In the genomic region with DNA sequence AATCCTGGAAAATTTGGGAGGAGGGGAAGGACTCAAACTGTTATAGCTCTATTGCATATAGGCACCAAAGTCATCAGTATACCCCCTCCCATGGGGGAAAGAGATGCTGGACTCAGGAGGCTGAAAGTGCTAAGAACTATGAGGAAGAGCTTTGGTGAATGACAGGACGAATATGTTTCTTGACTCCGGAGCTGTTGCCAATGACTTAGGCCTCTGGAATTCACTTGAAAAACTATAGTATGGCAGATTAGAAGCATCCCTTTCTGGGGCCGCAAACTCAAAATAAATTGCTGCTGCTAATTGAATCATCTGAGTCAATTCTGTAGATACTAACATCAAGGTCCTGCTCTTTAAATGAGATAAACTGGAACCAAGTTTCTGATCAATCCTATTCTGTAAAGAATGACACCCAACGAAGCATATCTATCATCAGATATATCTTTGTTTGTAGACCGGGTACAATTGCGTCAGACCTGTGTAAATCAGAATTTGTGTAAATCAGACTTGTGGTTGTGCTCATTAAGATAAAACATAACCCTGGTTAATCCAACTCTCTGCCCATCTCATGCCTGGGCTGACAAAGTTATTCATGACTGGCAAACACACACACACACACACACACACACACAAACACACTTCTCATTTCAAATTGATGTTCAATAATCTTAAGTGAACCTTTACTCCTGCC, we compare ENCODE assay signal across 21 cellular contexts.
DNase-seq lines count a peak whose midpoint lies in the region; ATAC-seq, FAIRE-seq and TF ChIP-seq lines count a peak whose summit lies in the region.
"Had no signal": no experiment of that assay in that cellular context is flagged by ENCODE, and none has a peak within 500 bp of the region (broad histone marks: within the 10 kb centered on the region; RNA-seq: fewer than 3 reads in every experiment).

No MANE protein-coding gene starts in this region.

- H3K4me3 ChIP-seq in choroid plexus epithelial cell (ENCODE audit: low read depth, low read length) (no peak overlapping the region), mesenchymal stem cell (ENCODE audit: insufficient read depth in 1 of 2, low read depth in 1 of 2, low read length in 2 of 2) (no peak overlapping the region)

- H3K23ac ChIP-seq in mesenchymal stem cell (ENCODE audit: low read length in 2 of 2) = no peak overlapping the region

- TF ChIP-seq CTCF in choroid plexus epithelial cell (conservative IDR thresholded peaks at IDR 0.05; ENCODE audit: low read depth, low read length) = no peak

- in situ Hi-C loops in KBM-7 (cut with MboI; ENCODE audit: low pct_unique_long_range_greater_than_20kb, low sequenced_read_pairs) = no loop called here

- H3K36me3 ChIP-seq in mesenchymal stem cell (ENCODE audit: control insufficient read depth in 1 of 2, insufficient read depth in 2 of 2, low read depth in 1 of 2, low read length in 2 of 2) = no peaks in the 10 kb centered on the region

- no peaks in the 10 kb centered on the region for H3K9me3 ChIP-seq in mesenchymal stem cell (ENCODE audit: control insufficient read depth, low read length)

- H2AFZ ChIP-seq in mesenchymal stem cell (ENCODE audit: low read depth, low read length) = no peak overlapping the region

- no peak overlapping the region for H3K9ac ChIP-seq in mesenchymal stem cell (ENCODE audit: low read length)

- H4K91ac ChIP-seq in mesenchymal stem cell (ENCODE audit: low read length) = no peak overlapping the region

- no peak overlapping the region for H3K14ac ChIP-seq in mesenchymal stem cell (ENCODE audit: low read length in 2 of 2)

- no peak overlapping the region for H3K4ac ChIP-seq in mesenchymal stem cell (ENCODE audit: low read depth in 1 of 2, low read length in 2 of 2)

- peaks cover 3% of the 10 kb centered on the region for H3K4me1 ChIP-seq in mesenchymal stem cell (ENCODE audit: control insufficient read depth, insufficient read depth, low read depth, low read length)

- ATAC-seq in SK-N-SH treated with all-trans-retinoic acid at 6 μM for 48 hours (peak; percentile 90), GM18502 (IDR thresholded peaks at IDR 0.05; ENCODE audit: poor library complexity, unreplicated experiment) (no peak), GM21723 (IDR thresholded peaks at IDR 0.05; ENCODE audit: unreplicated experiment) (no peak)
- ATAC-seq: T-cell had no signal

- H2AK5ac ChIP-seq in mesenchymal stem cell (ENCODE audit: low read length, severe bottlenecking) = peak overlapping the region; percentile 93

- peak; percentile 92 for FAIRE-seq in G401.6 (lab: Jason Lieb, UNC)
- FAIRE-seq: RCC 7860 had no signal

- WGBS in mesenchymal stem cell = 62% methylated on average over 6 of the region's 6 CpGs

- no peak overlapping the region for H4K8ac ChIP-seq in mesenchymal stem cell (ENCODE audit: low read length)

- no peak overlapping the region for H3K4me2 ChIP-seq in mesenchymal stem cell (ENCODE audit: low read length, poor library complexity, severe bottlenecking)

- H2BK15ac ChIP-seq in mesenchymal stem cell (ENCODE audit: low read depth, poor library complexity, severe bottlenecking) = no peak overlapping the region

- H3K79me1 ChIP-seq in mesenchymal stem cell (replicated peaks; ENCODE audit: low read length, poor library complexity, severe bottlenecking) = no peaks in the 10 kb centered on the region

- no peaks in the 10 kb centered on the region for H3K27me3 ChIP-seq in mesenchymal stem cell (ENCODE audit: control insufficient read depth in 1 of 2, insufficient read depth in 1 of 2, low read length in 2 of 2)

- no peak overlapping the region for H3K18ac ChIP-seq in mesenchymal stem cell (ENCODE audit: low read depth in 1 of 2, low read length in 2 of 2)

- peak; percentile 56 for DNase-seq in choroid plexus epithelial cell (ENCODE audit: low read depth)
- peak; percentile 43 for DNase-seq in mesenchymal stem cell
- DNase-seq in HK-2 (ENCODE audit: unreplicated experiment) = no peak
- DNase-seq in KBM-7 = no peak
- DNase-seq: AML-193; DMS79; GDM1; Kasumi-1; NCI-H1092 treated with DMSO at 0.1 percent for 48 hours; NCI-H146; NCI-H2029 treated with DMSO at 0.1 percent for 48 hours; NCI-H2171 treated with DMSO at 0.1 percent for 48 hours; NCI-H446 treated with DMSO at 0.1 percent for 48 hours; NK-92 treated with Interleukin-12 subunit alpha and Interleukin-12 subunit beta, amount 100 ng/mL, for 24 hours; Right ventricle myocardium superior; T-cell had no signal

- H2BK5ac ChIP-seq in mesenchymal stem cell (ENCODE audit: low read depth, low read length, poor library complexity, severe bottlenecking) = peak overlapping the region; percentile 38

- H2BK120ac ChIP-seq in mesenchymal stem cell (ENCODE audit: low read depth, low read length) = no peak overlapping the region

- H2BK12ac ChIP-seq in mesenchymal stem cell (ENCODE audit: low read length in 2 of 2) = no peak overlapping the region

- H3K27ac ChIP-seq in mesenchymal stem cell (ENCODE audit: low read length, poor library complexity, severe bottlenecking) = peak overlapping the region; percentile 86

TF ChIP-seq in SK-N-SH treated with all-trans-retinoic acid at 6 μM for 48 hours, 23 proteins besides CTCF, POLR2A, EP300 and RAD21:
- no peak for TF ChIP-seq ARNTL (CRISPR knock-in tag; IDR thresholded peaks at IDR 0.05; ENCODE audit: borderline replicate concordance, low read depth)
- TF ChIP-seq ESRRG (CRISPR knock-in tag; IDR thresholded peaks at IDR 0.05) = no peak
- no peak for TF ChIP-seq ZC3H10 (CRISPR knock-in tag; IDR thresholded peaks at IDR 0.05)
- TF ChIP-seq ZNF8 (CRISPR knock-in tag; IDR thresholded peaks at IDR 0.05) = no peak
- no peak for TF ChIP-seq TOX (CRISPR knock-in tag; IDR thresholded peaks at IDR 0.05; ENCODE audit: borderline replicate concordance)
- TF ChIP-seq, protein P1, sequence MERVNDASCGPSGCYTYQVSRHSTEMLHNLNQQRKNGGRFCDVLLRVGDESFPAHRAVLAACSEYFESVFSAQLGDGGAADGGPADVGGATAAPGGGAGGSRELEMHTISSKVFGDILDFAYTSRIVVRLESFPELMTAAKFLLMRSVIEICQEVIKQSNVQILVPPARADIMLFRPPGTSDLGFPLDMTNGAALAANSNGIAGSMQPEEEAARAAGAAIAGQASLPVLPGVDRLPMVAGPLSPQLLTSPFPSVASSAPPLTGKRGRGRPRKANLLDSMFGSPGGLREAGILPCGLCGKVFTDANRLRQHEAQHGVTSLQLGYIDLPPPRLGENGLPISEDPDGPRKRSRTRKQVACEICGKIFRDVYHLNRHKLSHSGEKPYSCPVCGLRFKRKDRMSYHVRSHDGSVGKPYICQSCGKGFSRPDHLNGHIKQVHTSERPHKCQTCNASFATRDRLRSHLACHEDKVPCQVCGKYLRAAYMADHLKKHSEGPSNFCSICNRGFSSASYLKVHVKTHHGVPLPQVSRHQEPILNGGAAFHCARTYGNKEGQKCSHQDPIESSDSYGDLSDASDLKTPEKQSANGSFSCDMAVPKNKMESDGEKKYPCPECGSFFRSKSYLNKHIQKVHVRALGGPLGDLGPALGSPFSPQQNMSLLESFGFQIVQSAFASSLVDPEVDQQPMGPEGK (CRISPR knock-in tag; IDR thresholded peaks at IDR 0.05; ENCODE audit: borderline replicate concordance) = no peak
- no peak for TF ChIP-seq CSDC2 (CRISPR knock-in tag; IDR thresholded peaks at IDR 0.05)
- TF ChIP-seq, protein P2, sequence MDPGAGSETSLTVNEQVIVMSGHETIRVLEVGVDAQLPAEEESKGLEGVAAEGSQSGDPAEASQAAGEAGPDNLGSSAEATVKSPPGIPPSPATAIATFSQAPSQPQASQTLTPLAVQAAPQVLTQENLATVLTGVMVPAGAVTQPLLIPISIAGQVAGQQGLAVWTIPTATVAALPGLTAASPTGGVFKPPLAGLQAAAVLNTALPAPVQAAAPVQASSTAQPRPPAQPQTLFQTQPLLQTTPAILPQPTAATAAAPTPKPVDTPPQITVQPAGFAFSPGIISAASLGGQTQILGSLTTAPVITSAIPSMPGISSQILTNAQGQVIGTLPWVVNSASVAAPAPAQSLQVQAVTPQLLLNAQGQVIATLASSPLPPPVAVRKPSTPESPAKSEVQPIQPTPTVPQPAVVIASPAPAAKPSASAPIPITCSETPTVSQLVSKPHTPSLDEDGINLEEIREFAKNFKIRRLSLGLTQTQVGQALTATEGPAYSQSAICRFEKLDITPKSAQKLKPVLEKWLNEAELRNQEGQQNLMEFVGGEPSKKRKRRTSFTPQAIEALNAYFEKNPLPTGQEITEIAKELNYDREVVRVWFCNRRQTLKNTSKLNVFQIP (CRISPR knock-in tag; IDR thresholded peaks at IDR 0.05; ENCODE audit: borderline replicate concordance, low read depth) = no peak
- no peak for TF ChIP-seq TCF4 (CRISPR knock-in tag; IDR thresholded peaks at IDR 0.05; ENCODE audit: borderline replicate concordance)
- TF ChIP-seq ISL1 (CRISPR knock-in tag; IDR thresholded peaks at IDR 0.05) = no peak
- TF ChIP-seq BACH2 (CRISPR knock-in tag; IDR thresholded peaks at IDR 0.05; ENCODE audit: borderline replicate concordance) = no peak
- TF ChIP-seq SNAI2 (CRISPR knock-in tag; IDR thresholded peaks at IDR 0.05) = no peak
- TF ChIP-seq GLIS3 (CRISPR knock-in tag; IDR thresholded peaks at IDR 0.05) = no peak

Comparison
In these comparisons a context has a peak if more than half of its experiments do, and no peak if none do; other contexts are left out.
1. DNase-seq: peak in choroid plexus epithelial cell (single experiment) and mesenchymal stem cell (single experiment); none in HK-2 (single experiment) and KBM-7 (single experiment).